10 cellular contexts compared by ENCODE assay signal in the genomic region with DNA sequence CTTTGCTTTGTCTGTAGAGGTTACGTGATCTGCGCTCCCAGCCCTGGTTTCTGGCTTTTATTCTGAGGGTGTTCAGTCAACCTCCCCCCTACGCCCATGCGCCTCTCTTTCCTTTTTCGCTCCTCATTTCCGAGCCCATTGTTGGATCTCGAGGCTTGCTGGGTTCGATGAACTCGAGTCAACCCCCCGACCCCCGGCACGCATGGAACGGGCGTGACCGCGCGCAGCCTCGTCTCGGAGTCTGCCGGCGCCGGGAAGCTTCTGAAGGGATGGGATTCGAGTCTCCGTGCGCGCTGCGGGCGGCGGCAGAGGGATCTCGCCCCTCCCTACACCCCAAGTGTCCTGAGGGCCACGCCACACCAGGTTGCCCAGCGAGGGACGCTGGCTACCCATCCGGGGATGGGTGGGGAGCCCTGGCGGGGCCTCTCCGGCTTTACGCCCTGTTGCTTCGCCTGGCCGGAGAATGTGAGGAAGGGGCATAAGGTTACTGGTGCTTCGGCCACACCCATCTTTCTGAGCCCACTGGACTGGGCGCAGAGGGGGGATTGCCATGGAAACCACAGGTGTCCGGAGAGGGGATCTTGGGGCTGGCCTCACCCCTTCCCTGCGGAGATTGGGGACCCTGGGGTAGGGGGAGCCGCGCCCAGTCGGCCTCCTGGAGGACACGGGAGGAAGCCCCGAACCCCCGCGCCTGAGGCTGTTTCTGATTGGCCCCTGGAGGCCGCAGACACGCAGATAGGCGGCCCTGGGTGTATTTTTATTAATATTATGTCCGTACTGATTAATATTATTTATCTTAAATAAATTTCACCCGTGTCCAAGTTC. TPM values are rescaled to one million over a fixed set of nuclear protein-coding genes. Genes with fewer than 3 reads are reported as not detected.
DNase-seq lines count a peak whose midpoint lies in the region; ATAC-seq, FAIRE-seq and TF ChIP-seq lines count a peak whose summit lies in the region.
"Had no signal": no experiment of that assay in that cellular context is flagged by ENCODE, and none has a peak within 500 bp of the region (broad histone marks: within the 10 kb centered on the region; RNA-seq: fewer than 3 reads in every experiment).

No MANE protein-coding gene starts in this region.

- ATAC-seq in HG03139 (IDR thresholded peaks at IDR 0.05; ENCODE audit: unreplicated experiment) = no peak

- BruUV-seq in endothelial cell of umbilical vein (replicated peaks; lab: Mats Ljungman, UMichigan) = no TSS peak

- H3K9me3 ChIP-seq in endothelial cell of umbilical vein (replicated peaks; ENCODE audit: control insufficient read depth, insufficient read depth, low read length) (no peaks in the 10 kb centered on the region), prostate gland (no peaks in the 10 kb centered on the region)

- H3K79me2 ChIP-seq in endothelial cell of umbilical vein (ENCODE audit: control insufficient read depth, insufficient read depth, low read length) = no peaks in the 10 kb centered on the region

- H3K4me1 ChIP-seq in endothelial cell of umbilical vein (ENCODE audit: control insufficient read depth, extremely low read depth, insufficient read depth, low read length) = peaks cover 9% of the 10 kb centered on the region
- no peaks in the 10 kb centered on the region for H3K4me1 ChIP-seq in prostate gland (replicated peaks)

- CTCF ChIA-PET in endothelial cell of umbilical vein (lab: Charles Lee) = no interaction called here
- CTCF ChIA-PET in HEK293T (lab: Yijun Ruan, JAX) = interaction anchor here (0.5 kb wide), 1 partner anchor 15 kb away, joined by 5 read pairs; no protein-coding TSS in a partner anchor

- H3K9me1 ChIP-seq in endothelial cell of umbilical vein (replicated peaks; ENCODE audit: control insufficient read depth, extremely low read depth, insufficient read depth, low read length) = no peaks in the 10 kb centered on the region

- intact Hi-C loops in endothelial cell of umbilical vein (cut with micrococcal nuclease) = no loop called here
- intact Hi-C loops in prostate gland (cut with DNase I) = loop anchor here (2.0 kb wide), 2 partner anchors 45 to 53 kb away; no protein-coding TSS in a partner anchor

- no peak overlapping the region for H3K4me2 ChIP-seq in endothelial cell of umbilical vein (ENCODE audit: insufficient read depth, low read length)

- H4K20me1 ChIP-seq in endothelial cell of umbilical vein (replicated peaks; ENCODE audit: control insufficient read depth, extremely low read depth, insufficient read depth, low read length) = no peaks in the 10 kb centered on the region

- H3K27ac ChIP-seq in endothelial cell of umbilical vein (ENCODE audit: insufficient read depth, low read depth, low read length) (no peak overlapping the region), prostate gland (no peak overlapping the region)
- H3K27ac ChIP-seq: 22Rv1 had no signal

- no peak for FAIRE-seq in endothelial cell of umbilical vein (lab: Jason Lieb, UNC)

- DNase-seq in DMS 273 (lab: John Stamatoyannopoulos, UW; ENCODE audit: unreplicated experiment) (peak; percentile 67), DMS 273 treated with DMSO at 0.1 percent for 48 hours (lab: John Stamatoyannopoulos, UW) (no peak), NCI-H146 treated with DMSO at 0.1 percent for 48 hours (lab: John Stamatoyannopoulos, UW; ENCODE audit: unreplicated experiment) (peak; percentile 22), endothelial cell of umbilical vein (ENCODE audit: low read depth, low spot score) (no peak), prostate gland (ENCODE audit: low spot score) (no peak), activated gamma-delta T cell treated with Interleukin-2 at 50 U/mL for 16 hours (no peak), HEK293T (ENCODE audit: extremely low spot score) (no peak)
- DNase-seq: KG1 had no signal

- H3K4me3 ChIP-seq in endothelial cell of umbilical vein (replicated peaks in 1 of 3; ENCODE audit: insufficient read depth in 1 of 3, low read depth in 1 of 3, low read length in 3 of 3) (no peak overlapping the region), prostate gland (peak overlapping the region; percentile 68 to 73)

- H3K36me3 ChIP-seq in endothelial cell of umbilical vein (ENCODE audit: control insufficient read depth in 2 of 2, extremely low read depth in 1 of 2, insufficient read depth in 2 of 2, low read length in 2 of 2) (no peaks in the 10 kb centered on the region), prostate gland (no peaks in the 10 kb centered on the region)

- 2% methylated on average over 54 of the region's 55 CpGs for WGBS in prostate gland

- dilution Hi-C loops in endothelial cell of umbilical vein (cut with MboI; ENCODE audit: extremely low pct_ligation_motif_present, low sequenced_read_pairs) = no loop called here

- no peak overlapping the region for H3K9ac ChIP-seq in endothelial cell of umbilical vein (replicated peaks; ENCODE audit: extremely low read depth, insufficient read depth, low read length)

- no peak for TF ChIP-seq POLR2A in endothelial cell of umbilical vein (IDR thresholded peaks at IDR 0.05; ENCODE audit: low read depth, low read length)
- TF ChIP-seq POLR2A in prostate gland (IDR thresholded peaks at IDR 0.05) = no peak

- peaks cover 37 to 55% of the 10 kb centered on the region in 2 experiments for H3K27me3 ChIP-seq in endothelial cell of umbilical vein (ENCODE audit: control insufficient read depth in 2 of 2, insufficient read depth in 2 of 2, low read length in 2 of 2)
- peaks cover 14% of the 10 kb centered on the region for H3K27me3 ChIP-seq in prostate gland (replicated peaks; ENCODE audit: insufficient read depth)

- no peak overlapping the region for H2AFZ ChIP-seq in endothelial cell of umbilical vein (ENCODE audit: low read depth, low read length)

- TF ChIP-seq CTCF in endothelial cell of umbilical vein (IDR thresholded peaks at IDR 0.05; ENCODE audit: extremely low read depth in 1 of 2, insufficient read depth in 1 of 2, low read depth in 1 of 2, low read length in 2 of 2) (no peak), prostate gland (IDR thresholded peaks at IDR 0.05) (no peak)

- POLR2A ChIA-PET in endothelial cell of umbilical vein (lab: Charles Lee) (no interaction called here), HEK293T (lab: Yijun Ruan, JAX) (no interaction called here)

TF ChIP-seq in endothelial cell of umbilical vein, 7 proteins besides CTCF, POLR2A, EP300 and RAD21:
- TF ChIP-seq POLR2AphosphoS5 (IDR thresholded peaks at IDR 0.05; ENCODE audit: insufficient read depth, low read depth, low read length) (no peak), JUN (IDR thresholded peaks at IDR 0.05; ENCODE audit: borderline replicate concordance, insufficient read depth, insufficient read length, low read depth) (no peak), EZH2 (IDR thresholded peaks at IDR 0.05; ENCODE audit: borderline replicate concordance, low read depth, low read length, severe bottlenecking) (peak; percentile 22), MYC (IDR thresholded peaks at IDR 0.05; ENCODE audit: low read depth, low read length) (no peak)
- TF ChIP-seq, protein P1, sequence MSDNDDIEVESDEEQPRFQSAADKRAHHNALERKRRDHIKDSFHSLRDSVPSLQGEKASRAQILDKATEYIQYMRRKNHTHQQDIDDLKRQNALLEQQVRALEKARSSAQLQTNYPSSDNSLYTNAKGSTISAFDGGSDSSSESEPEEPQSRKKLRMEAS (IDR thresholded peaks at IDR 0.05; ENCODE audit: insufficient read depth, insufficient read length) = no peak

TF ChIP-seq in HEK293T, 16 proteins besides CTCF, POLR2A, EP300 and RAD21 (continues in another document):
- no peak for TF ChIP-seq FOXA1 (IDR thresholded peaks at IDR 0.05)
- no peak for TF ChIP-seq L3MBTL2 (conservative IDR thresholded peaks at IDR 0.05)
- TF ChIP-seq LEF1 (IDR thresholded peaks at IDR 0.05; ENCODE audit: borderline replicate concordance) = no peak
- no peak for TF ChIP-seq CTBP1 (IDR thresholded peaks at IDR 0.05; ENCODE audit: borderline replicate concordance)
- no peak for TF ChIP-seq FOXK2 (IDR thresholded peaks at IDR 0.05)
- no peak for TF ChIP-seq HDGF (IDR thresholded peaks at IDR 0.05; ENCODE audit: borderline replicate concordance)
- no peak for TF ChIP-seq FOXM1 (IDR thresholded peaks at IDR 0.05; ENCODE audit: borderline replicate concordance)
- no peak for TF ChIP-seq NFRKB (IDR thresholded peaks at IDR 0.05)
- TF ChIP-seq SP1 (IDR thresholded peaks at IDR 0.05) = no peak
- TF ChIP-seq TARDBP (IDR thresholded peaks at IDR 0.05) = no peak
- no peak for TF ChIP-seq SUZ12 (IDR thresholded peaks at IDR 0.05)
- no peak for TF ChIP-seq ZNF384 (IDR thresholded peaks at IDR 0.05)
- no peak for TF ChIP-seq ELF4 (IDR thresholded peaks at IDR 0.05)
- TF ChIP-seq, protein P2, sequence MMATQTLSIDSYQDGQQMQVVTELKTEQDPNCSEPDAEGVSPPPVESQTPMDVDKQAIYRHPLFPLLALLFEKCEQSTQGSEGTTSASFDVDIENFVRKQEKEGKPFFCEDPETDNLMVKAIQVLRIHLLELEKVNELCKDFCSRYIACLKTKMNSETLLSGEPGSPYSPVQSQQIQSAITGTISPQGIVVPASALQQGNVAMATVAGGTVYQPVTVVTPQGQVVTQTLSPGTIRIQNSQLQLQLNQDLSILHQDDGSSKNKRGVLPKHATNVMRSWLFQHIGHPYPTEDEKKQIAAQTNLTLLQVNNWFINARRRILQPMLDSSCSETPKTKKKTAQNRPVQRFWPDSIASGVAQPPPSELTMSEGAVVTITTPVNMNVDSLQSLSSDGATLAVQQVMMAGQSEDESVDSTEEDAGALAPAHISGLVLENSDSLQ (IDR thresholded peaks at IDR 0.05) = no peak

RNA-seq across cellular contexts. Expression of a gene that starts 1.8 kb away (rescaled TPM):
- total RNA-seq in endothelial cell of umbilical vein (0.16 and 0.51 TPM in 2 replicates), prostate gland (10 to 100 TPM; 11.7 to 14.7 TPM)
- 0.04 and 0.05 TPM in 2 replicates for polyA plus RNA-seq in endothelial cell of umbilical vein
- 0.08 and 0.27 TPM in 2 replicates for polyA plus RNA-seq in endothelial cell of umbilical vein (2011; cell fraction: cytosol; rRNA removed)
- 0.13 and 0.28 TPM in 2 replicates for polyA plus RNA-seq in endothelial cell of umbilical vein (2011; cell fraction: nucleus; rRNA removed)
- 0.36 and 0.95 TPM in 2 replicates for polyA plus RNA-seq in endothelial cell of umbilical vein (2012)
- 0.17 and 0.24 TPM in 2 replicates for polyA minus RNA-seq in endothelial cell of umbilical vein
- 1.3 TPM for polyA minus RNA-seq in endothelial cell of umbilical vein (2011; cell fraction: cytosol; rRNA and poly(A)+ RNA removed)
- 0.19 TPM in 1 of 2 replicates, not detected in the other for polyA minus RNA-seq in endothelial cell of umbilical vein (2011; cell fraction: nucleus; rRNA and poly(A)+ RNA removed)

RNA-seq across cellular contexts. Expression of a gene that starts 51.5 kb away (rescaled TPM):
- total RNA-seq in endothelial cell of umbilical vein (not detected in 2 replicates), prostate gland (1 to 10 TPM in 1 of 2 donors, not detected in 1; 1.5 TPM)
- polyA plus RNA-seq in endothelial cell of umbilical vein = not detected in 2 replicates
- not detected in 2 replicates for polyA plus RNA-seq in endothelial cell of umbilical vein (2011; cell fraction: cytosol; rRNA removed)
- polyA plus RNA-seq in endothelial cell of umbilical vein (2011; cell fraction: nucleus; rRNA removed) = not detected in 2 replicates
- not detected in 2 replicates for polyA plus RNA-seq in endothelial cell of umbilical vein (2012)
- polyA minus RNA-seq in endothelial cell of umbilical vein = not detected in 2 replicates
- polyA minus RNA-seq in endothelial cell of umbilical vein (2011; cell fraction: cytosol; rRNA and poly(A)+ RNA removed) = not detected
- polyA minus RNA-seq in endothelial cell of umbilical vein (2011; cell fraction: nucleus; rRNA and poly(A)+ RNA removed) = not detected in 2 replicates

Comparison
In these comparisons a context has a peak if more than half of its experiments do, and no peak if none do; other contexts are left out.
1. DNase-seq: peak in DMS 273 (single experiment) and NCI-H146 treated with DMSO at 0.1 percent for 48 hours (single experiment); none in DMS 273 treated with DMSO at 0.1 percent for 48 hours (single experiment), endothelial cell of umbilical vein (single experiment), prostate gland (single experiment), activated gamma-delta T cell treated with Interleukin-2 at 50 U/mL for 16 hours (single experiment) and HEK293T (single experiment).
2. H3K4me3 ChIP-seq: peak in prostate gland (2 of 2); none in endothelial cell of umbilical vein (0 of 3).